Comparison of ENCODE assay signal across 27 cellular contexts in the genomic region with DNA sequence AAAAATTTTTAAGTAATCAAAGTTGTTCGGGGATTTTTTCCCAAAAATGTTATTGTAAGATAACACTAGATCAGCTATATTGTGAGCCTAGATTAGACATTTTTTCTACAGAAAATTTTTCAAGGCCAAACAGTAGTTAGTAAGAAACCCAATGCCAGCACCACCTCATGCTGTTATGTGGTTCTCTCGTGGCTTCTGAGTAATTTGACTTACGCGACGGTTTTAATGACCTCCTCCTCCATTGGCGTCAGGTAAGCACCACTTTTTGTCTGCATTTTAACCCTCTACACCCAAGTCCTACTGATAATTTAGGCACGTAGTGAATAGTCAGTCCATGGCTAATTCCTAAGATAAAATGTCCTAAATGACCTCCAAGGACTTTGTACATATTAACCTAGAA.
"Had no signal": no experiment of that assay in that cellular context is flagged by ENCODE, and none has a peak within 500 bp of the region (broad histone marks: within the 10 kb centered on the region; RNA-seq: fewer than 3 reads in every experiment).

No MANE protein-coding gene starts in this region.

- H3K36me3 Mint-ChIP-seq: activated naive CD8-positive, alpha-beta T cell treated with anti-CD3 and anti-CD28 coated beads for 36 hours; natural killer cell treated with Interleukin-12 subunit alpha and Interleukin-12 subunit beta and Interleukin-15 and Interleukin-18, amount 100 ng/mL, for 72 hours had no signal

- H3K4me3 Mint-ChIP-seq: activated CD4-positive, alpha-beta memory T cell treated with anti-CD3 and anti-CD28 coated beads, Interleukin-2, amount 10 ng/mL, durations not matched to agents 7 days and 5 days; activated CD4-positive, alpha-beta T cell treated with anti-CD3 and anti-CD28 coated beads, Interleukin-2, amount 10 ng/mL, durations not matched to agents 7 days and 5 days; activated naive CD4-positive, alpha-beta T cell treated with anti-CD3 and anti-CD28 coated beads for 36 hours; activated naive CD8-positive, alpha-beta T cell treated with anti-CD3 and anti-CD28 coated beads for 36 hours; natural killer cell treated with Interleukin-12 subunit alpha and Interleukin-12 subunit beta and Interleukin-15 and Interleukin-18, amount 100 ng/mL, for 72 hours had no signal

- H3K4me3 ChIP-seq: adrenal gland, body of pancreas, coronary artery, dorsolateral prefrontal cortex, gastroesophageal sphincter, lower lobe of right lung, mucosa of descending colon, right lobe of liver, SK-N-MC, testis, transverse colon had no signal

- H3K27ac Mint-ChIP-seq: activated CD4-positive, alpha-beta memory T cell treated with anti-CD3 and anti-CD28 coated beads, Interleukin-2, amount 10 ng/mL, durations not matched to agents 7 days and 5 days; activated CD4-positive, alpha-beta T cell treated with anti-CD3 and anti-CD28 coated beads, Interleukin-2, amount 10 ng/mL, durations not matched to agents 7 days and 5 days; activated naive CD4-positive, alpha-beta T cell treated with anti-CD3 and anti-CD28 coated beads for 36 hours; activated naive CD8-positive, alpha-beta T cell treated with anti-CD3 and anti-CD28 coated beads for 36 hours; natural killer cell treated with Interleukin-12 subunit alpha and Interleukin-12 subunit beta and Interleukin-15 and Interleukin-18, amount 100 ng/mL, for 72 hours had no signal

- DNase-seq: activated CD4-positive, alpha-beta memory T cell treated with anti-CD3 and anti-CD28 coated beads, Interleukin-2, amount 10 ng/mL, durations not matched to agents 7 days and 5 days; activated CD4-positive, alpha-beta T cell treated with anti-CD3 and anti-CD28 coated beads for 1 hour; activated CD4-positive, alpha-beta T cell treated with anti-CD3 and anti-CD28 coated beads, Interleukin-2, amount 10 ng/mL, durations not matched to agents 7 days and 5 days; activated effector memory CD4-positive, alpha-beta T cell treated with anti-CD3 and anti-CD28 coated beads, Interleukin-2, amount 50 U/mL, for 16 hours; activated naive CD4-positive, alpha-beta T cell treated with anti-CD3 and anti-CD28 coated beads for 36 hours; activated naive CD8-positive, alpha-beta T cell treated with anti-CD3 and anti-CD28 coated beads for 36 hours; adrenal gland; body of pancreas; dorsolateral prefrontal cortex; effector memory CD4-positive, alpha-beta T cell; erythroblast; hippocampal formation; kidney glomerular epithelial cell; lower lobe of right lung; right lobe of liver; stimulated activated CD4-positive, alpha-beta T cell treated with anti-CD3 and anti-CD28 coated beads, Interleukin-2, amount 100 ng/mL, for 48 hours; stimulated activated naive CD4-positive, alpha-beta T cell treated with Interleukin-2 at 50 U/mL for 16 hours; T-helper 2 cell; testis; transverse colon had no signal

- H3K27me3 Mint-ChIP-seq: activated CD4-positive, alpha-beta T cell treated with anti-CD3 and anti-CD28 coated beads, Interleukin-2, amount 10 ng/mL, durations not matched to agents 7 days and 5 days had no signal

- H3K27ac ChIP-seq: body of pancreas, coronary artery, right lobe of liver, SK-N-MC, testis, transverse colon had no signal

- ATAC-seq: body of pancreas; gastroesophageal sphincter; left lobe of liver; lower lobe of right lung; mucosa of descending colon; natural killer cell treated with Interleukin-12 subunit alpha and Interleukin-12 subunit beta and Interleukin-15 and Interleukin-18, amount 100 ng/mL, for 72 hours; right lobe of liver had no signal

- FAIRE-seq: urothelium cell line had no signal

- H3K4me1 Mint-ChIP-seq: activated CD4-positive, alpha-beta memory T cell treated with anti-CD3 and anti-CD28 coated beads, Interleukin-2, amount 10 ng/mL, durations not matched to agents 7 days and 5 days; activated CD4-positive, alpha-beta T cell treated with anti-CD3 and anti-CD28 coated beads, Interleukin-2, amount 10 ng/mL, durations not matched to agents 7 days and 5 days had no signal

- H3K27me3 ChIP-seq: adrenal gland, body of pancreas, dorsolateral prefrontal cortex, gastroesophageal sphincter, right lobe of liver, testis, transverse colon had no signal

- H3K36me3 ChIP-seq: adrenal gland, right lobe of liver, transverse colon had no signal

- H3K9me3 ChIP-seq: adrenal gland, body of pancreas, gastroesophageal sphincter, lower lobe of right lung, mucosa of descending colon, right lobe of liver, testis, transverse colon had no signal

- H3K9me3 Mint-ChIP-seq: activated CD4-positive, alpha-beta memory T cell treated with anti-CD3 and anti-CD28 coated beads, Interleukin-2, amount 10 ng/mL, durations not matched to agents 7 days and 5 days; activated CD4-positive, alpha-beta T cell treated with anti-CD3 and anti-CD28 coated beads, Interleukin-2, amount 10 ng/mL, durations not matched to agents 7 days and 5 days; activated naive CD4-positive, alpha-beta T cell treated with anti-CD3 and anti-CD28 coated beads for 36 hours; activated naive CD8-positive, alpha-beta T cell treated with anti-CD3 and anti-CD28 coated beads for 36 hours; natural killer cell treated with Interleukin-12 subunit alpha and Interleukin-12 subunit beta and Interleukin-15 and Interleukin-18, amount 100 ng/mL, for 72 hours had no signal
